Comparison of ENCODE assay signal across 1 cellular context in genomic region chr14:23071244-23071974, GRCh38.
A peak's percentile ranks its signal among the peaks of the same experiment; 100 is the strongest.
TF ChIP-seq lines count a peak whose summit lies in the region.

No MANE protein-coding gene starts in this region.

TF ChIP-seq in HepG2, 621 proteins besides CTCF, POLR2A, EP300 and RAD21 (continued from another document):
- TF ChIP-seq ZNF773 (CRISPR knock-in tag; IDR thresholded peaks at IDR 0.05; ENCODE audit: borderline replicate concordance), result no peak
- TF ChIP-seq PCBP2 (optimal IDR thresholded peaks at IDR 0.05; ENCODE audit: low read depth, low read length, poor library complexity, severe bottlenecking), result no peak
- TF ChIP-seq ZNF672 (CRISPR knock-in tag; IDR thresholded peaks at IDR 0.05), result no peak
- TF ChIP-seq NONO (IDR thresholded peaks at IDR 0.05), result no peak
- TF ChIP-seq NONO (CRISPR knock-in tag; conservative IDR thresholded peaks at IDR 0.05), result peak; percentile 95
- no peak for TF ChIP-seq SRSF4 (IDR thresholded peaks at IDR 0.05; ENCODE audit: low read depth, low read length, poor library complexity, severe bottlenecking)
- peak; percentile 63; the same call in 1 of the 2 replicates for TF ChIP-seq THRA (CRISPR knock-in tag; IDR thresholded peaks at IDR 0.05; ENCODE audit: borderline replicate concordance)
- TF ChIP-seq, protein P1, sequence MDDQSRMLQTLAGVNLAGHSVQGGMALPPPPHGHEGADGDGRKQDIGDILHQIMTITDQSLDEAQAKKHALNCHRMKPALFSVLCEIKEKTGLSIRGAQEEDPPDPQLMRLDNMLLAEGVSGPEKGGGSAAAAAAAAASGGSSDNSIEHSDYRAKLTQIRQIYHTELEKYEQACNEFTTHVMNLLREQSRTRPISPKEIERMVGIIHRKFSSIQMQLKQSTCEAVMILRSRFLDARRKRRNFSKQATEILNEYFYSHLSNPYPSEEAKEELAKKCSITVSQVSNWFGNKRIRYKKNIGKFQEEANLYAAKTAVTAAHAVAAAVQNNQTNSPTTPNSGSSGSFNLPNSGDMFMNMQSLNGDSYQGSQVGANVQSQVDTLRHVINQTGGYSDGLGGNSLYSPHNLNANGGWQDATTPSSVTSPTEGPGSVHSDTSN (CRISPR knock-in tag; IDR thresholded peaks at IDR 0.05; ENCODE audit: borderline replicate concordance), result no peak
- peak; percentile 43; the same call in 1 of the 2 replicates for TF ChIP-seq GATAD2A (CRISPR knock-in tag; IDR thresholded peaks at IDR 0.05)
- no peak for TF ChIP-seq JDP2 (CRISPR knock-in tag; IDR thresholded peaks at IDR 0.05; ENCODE audit: borderline replicate concordance)
- TF ChIP-seq GATAD1 (CRISPR knock-in tag; IDR thresholded peaks at IDR 0.05), result peak; percentile 94
- TF ChIP-seq TSC22D2 (CRISPR knock-in tag; IDR thresholded peaks at IDR 0.05; ENCODE audit: borderline replicate concordance), result no peak
- peak; percentile 86; the same call in 1 of the 2 replicates for TF ChIP-seq MYC (CRISPR knock-in tag; IDR thresholded peaks at IDR 0.05; ENCODE audit: borderline replicate concordance)
- 0 out of 4 replicates have a peak, but pooled peaks have one; percentile 24 to 42 for TF ChIP-seq MAFK (conservative IDR thresholded peaks at IDR 0.05 in 1 of 2, IDR thresholded peaks at IDR 0.05 in 1 of 2; ENCODE audit: low read length in 2 of 2)
- TF ChIP-seq ZNF615 (CRISPR knock-in tag; IDR thresholded peaks at IDR 0.05; ENCODE audit: borderline replicate concordance), result peak; percentile 98
